ENCODE assay signal across 8 cellular contexts in the genomic region with DNA sequence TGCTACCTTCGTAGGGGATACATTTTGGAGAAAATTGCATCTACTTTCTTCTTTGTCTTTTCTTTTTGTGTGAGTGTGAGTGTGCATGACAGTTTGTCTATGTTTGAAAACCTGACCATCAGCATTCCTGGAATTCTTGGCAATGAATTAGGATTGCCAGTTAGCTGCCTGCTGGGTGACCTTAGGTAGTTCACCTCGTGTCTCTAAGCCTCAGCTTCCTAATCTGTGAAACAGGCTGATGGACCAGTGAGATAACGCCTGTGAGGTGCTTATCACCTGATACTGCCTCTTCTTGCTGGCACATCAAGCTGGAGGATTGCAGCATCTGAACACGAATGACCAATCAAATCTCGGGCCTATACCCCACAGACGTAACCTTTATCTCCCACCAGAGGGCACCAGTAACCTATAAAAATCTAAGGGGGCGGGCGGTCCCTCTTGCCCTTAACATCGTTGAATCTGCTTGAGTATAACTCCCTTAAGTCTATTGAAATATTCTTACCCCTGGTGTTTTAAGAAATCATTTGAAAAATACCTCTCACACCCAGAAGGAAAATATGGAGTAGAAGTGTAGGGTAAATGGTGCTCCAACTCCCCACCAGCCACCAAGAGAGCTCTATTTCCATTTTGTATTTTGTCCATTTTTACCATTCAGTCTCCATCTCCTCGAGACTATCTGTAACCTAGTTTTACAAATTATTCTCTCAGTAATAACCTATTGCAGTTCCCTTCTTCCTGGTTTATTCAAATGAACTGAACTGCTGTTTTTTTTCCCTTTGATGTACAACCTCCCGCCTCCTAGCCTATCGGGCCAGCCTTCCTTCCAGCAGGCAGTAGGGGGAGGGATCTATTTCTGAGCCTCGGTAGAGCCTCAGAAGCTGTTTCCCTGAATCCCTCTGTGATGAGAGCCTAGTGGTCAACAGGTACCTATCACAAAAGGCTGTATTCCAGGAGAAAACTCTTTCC. TPM values are rescaled to one million over a fixed set of nuclear protein-coding genes. Genes with fewer than 3 reads are reported as not detected.
A peak's percentile ranks its signal among the peaks of the same experiment; 100 is the strongest.
DNase-seq lines count a peak whose midpoint lies in the region; ATAC-seq and TF ChIP-seq lines count a peak whose summit lies in the region.

No MANE protein-coding gene starts in this region.

- no peak overlapping the region for H3K27ac ChIP-seq in sigmoid colon

- H3K36me3 ChIP-seq in BE2C (no peaks in the 10 kb centered on the region), adipocyte (ENCODE audit: control insufficient read depth, insufficient read depth, low read length, severe bottlenecking) (peaks cover 19% of the 10 kb centered on the region), sigmoid colon (peaks cover 0 to 19% (median 3%) of the 10 kb centered on the region in 4 donors)

- H3K4me1 ChIP-seq in BE2C (peaks cover 13% of the 10 kb centered on the region), adipocyte (ENCODE audit: control insufficient read depth, insufficient read depth, low read length) (peaks cover 13% of the 10 kb centered on the region), sigmoid colon (peaks cover 0 to 17% (median 12%) of the 10 kb centered on the region in 4 donors)

- TF ChIP-seq CTCF in BE2C (IDR thresholded peaks at IDR 0.05; ENCODE audit: low read depth, low read length) (peak; percentile 79), GM20000 (IDR thresholded peaks at IDR 0.05; ENCODE audit: extremely low read depth, missing control alignments) (peak; percentile 53), sigmoid colon (IDR thresholded peaks at IDR 0.05) (peak; percentile 52 to 71 (median 66))

- H3K9me3 ChIP-seq in BE2C = no peaks in the 10 kb centered on the region
- H3K9me3 ChIP-seq in adipocyte (ENCODE audit: control insufficient read depth, low read length) = peaks cover 3% of the 10 kb centered on the region
- no peaks in the 10 kb centered on the region for H3K9me3 ChIP-seq in sigmoid colon

- peak; percentile 64 for DNase-seq in BE2C
- DNase-seq in GM20000 (ENCODE audit: low spot score) = peak; percentile 87
- DNase-seq in NCI-H1417 (lab: John Stamatoyannopoulos, UW) = peak; percentile 77 to 94 (median 93)
- peak; percentile 74 for DNase-seq in SKM-1 treated with dmso at 0.1 percent for 144 hours (lab: John Stamatoyannopoulos, UW; ENCODE audit: unreplicated experiment)
- peak; percentile 84 for DNase-seq in adipocyte (ENCODE audit: low read depth)
- peak; percentile 41 for DNase-seq in left ventricle myocardium superior
- DNase-seq in sigmoid colon = peak; percentile 79
- no peak for DNase-seq in posterior vena cava (ENCODE audit: low spot score)

- no peak for TF ChIP-seq EP300 in sigmoid colon (IDR thresholded peaks at IDR 0.05)

- no peak overlapping the region for H3K9ac ChIP-seq in adipocyte (ENCODE audit: low read length)

- TF ChIP-seq POLR2A in sigmoid colon (IDR thresholded peaks at IDR 0.05) = no peak

- WGBS in sigmoid colon, 2 donors = 20 to 34% methylated on average over 13 of the region's 13 CpGs

- ATAC-seq in left ventricle myocardium superior = peak; percentile 85

- intact Hi-C loops in left ventricle myocardium superior (cut with micrococcal nuclease) (loop anchor here (5.0 kb wide), 1 partner anchor 241 kb away; no protein-coding TSS in a partner anchor), sigmoid colon (cut with DNase I) (loop anchor here (1.0 to 5.0 kb wide), 5 partner anchors 121 to 376 kb away; a partner anchor contains a TSS), posterior vena cava (cut with DNase I) (loop anchor here (2.0 to 10.0 kb wide), 4 partner anchors 199 to 379 kb away; no protein-coding TSS in a partner anchor)

- H3K27me3 ChIP-seq in BE2C (no peaks in the 10 kb centered on the region), adipocyte (replicated peaks; ENCODE audit: control insufficient read depth, insufficient read depth, low read length) (no peaks in the 10 kb centered on the region), sigmoid colon (no peaks in the 10 kb centered on the region)

- H3K4me3 ChIP-seq in BE2C (ENCODE audit: low read depth, low read length) (peak overlapping the region; percentile 47), adipocyte (ENCODE audit: low read length) (no peak overlapping the region), sigmoid colon (no peak overlapping the region)

RNA-seq across cellular contexts. Expression of a gene that starts 49.7 kb away (rescaled TPM):
- polyA plus RNA-seq in BE2C (2012; ENCODE audit: insufficient read depth, insufficient read length, low read depth) = 8.1 TPM
- total RNA-seq in left ventricle myocardium superior (30.1 TPM), sigmoid colon (10 to 100 TPM; 48.2 to 82.0 (median 53.1) TPM), posterior vena cava (10 to 100 TPM; 65.1 to 75.9 TPM)
- polyA plus RNA-seq in sigmoid colon = 10 to 100 TPM in 1 of 3 donors, 1 to 10 TPM in 2; 1.2 to 14.9 (median 1.8) TPM
